11 cellular contexts compared by ENCODE assay signal in genomic region chr3:11543141-11543947, GRCh38.
"Had no signal": no experiment of that assay in that cellular context is flagged by ENCODE, and none has a peak within 500 bp of the region (broad histone marks: within the 10 kb centered on the region; RNA-seq: fewer than 3 reads in every experiment).

No MANE protein-coding gene starts in this region.

- H3K27ac ChIP-seq: epithelial cell of prostate, gastrocnemius medialis had no signal

- H3K36me3 ChIP-seq: gastrocnemius medialis had no signal

- H3K9me3 Mint-ChIP-seq: effector memory CD8-positive, alpha-beta T cell had no signal

- H3K4me3 Mint-ChIP-seq: activated CD4-positive, alpha-beta memory T cell treated with anti-CD3 and anti-CD28 coated beads for 36 hours; activated naive CD4-positive, alpha-beta T cell treated with anti-CD3 and anti-CD28 coated beads for 36 hours; effector memory CD8-positive, alpha-beta T cell; stimulated activated naive CD8-positive, alpha-beta T cell treated with anti-CD3 and anti-CD28 coated beads, Interleukin-15, Interleukin-2, amounts not matched to agents 100 ng/mL and 50 ng/mL, for 24 hours had no signal

- H3K27me3 ChIP-seq: gastrocnemius medialis had no signal

- H3K27ac Mint-ChIP-seq: activated CD4-positive, alpha-beta memory T cell treated with anti-CD3 and anti-CD28 coated beads for 36 hours; activated naive CD4-positive, alpha-beta T cell treated with anti-CD3 and anti-CD28 coated beads for 36 hours; progenitor cell of endocrine pancreas; stimulated activated naive CD8-positive, alpha-beta T cell treated with anti-CD3 and anti-CD28 coated beads, Interleukin-15, Interleukin-2, amounts not matched to agents 100 ng/mL and 50 ng/mL, for 24 hours had no signal

- DNase-seq: activated CD4-positive, alpha-beta memory T cell treated with anti-CD3 and anti-CD28 coated beads for 36 hours; activated CD8-positive, alpha-beta memory T cell treated with anti-CD3 and anti-CD28 coated beads, Interleukin-2, amount 50 U/mL, for 48 hours; activated naive CD4-positive, alpha-beta T cell treated with anti-CD3 and anti-CD28 coated beads for 36 hours; effector memory CD8-positive, alpha-beta T cell; gastrocnemius medialis; islet precursor cell; stimulated activated CD4-positive, alpha-beta T cell treated with anti-CD3 and anti-CD28 coated beads, Interleukin-2, amount 100 ng/mL, for 48 hours; T-helper 9 cell had no signal

- H3K4me3 ChIP-seq: gastrocnemius medialis had no signal

- H3K27me3 Mint-ChIP-seq: activated CD4-positive, alpha-beta memory T cell treated with anti-CD3 and anti-CD28 coated beads for 36 hours; effector memory CD8-positive, alpha-beta T cell; progenitor cell of endocrine pancreas; stimulated activated naive CD8-positive, alpha-beta T cell treated with anti-CD3 and anti-CD28 coated beads, Interleukin-15, Interleukin-2, amounts not matched to agents 100 ng/mL and 50 ng/mL, for 24 hours had no signal

- H3K9me3 ChIP-seq: gastrocnemius medialis had no signal
